In genomic region chr16:86286991-86287640, GRCh38 we compare ENCODE assay signal across 23 cellular contexts.
A peak's percentile ranks its signal among the peaks of the same experiment; 100 is the strongest.
DNase-seq lines count a peak whose midpoint lies in the region; ATAC-seq and TF ChIP-seq lines count a peak whose summit lies in the region.
"Had no signal": no experiment of that assay in that cellular context is flagged by ENCODE, and none has a peak within 500 bp of the region (broad histone marks: within the 10 kb centered on the region; RNA-seq: fewer than 3 reads in every experiment).

No MANE protein-coding gene starts in this region.

- CTCF ChIA-PET in activated CD8-positive, alpha-beta memory T cell treated with anti-CD3 and anti-CD28 coated beads, Interleukin-2, amount 10 ng/mL, durations not matched to agents 7 days and 5 days (lab: Charles Lee) = no interaction called here
- CTCF ChIA-PET in GM10248 (lab: Yijun Ruan, JAX) = no interaction called here
- CTCF ChIA-PET in Calu3 (lab: Charles Lee) = no interaction called here

- no peak for TF ChIP-seq CTCF in neural cell (IDR thresholded peaks at IDR 0.05; ENCODE audit: poor library complexity, severe bottlenecking)
- TF ChIP-seq CTCF in vagina (IDR thresholded peaks at IDR 0.05) = no peak
- no peak for TF ChIP-seq CTCF in GM10248 (IDR thresholded peaks at IDR 0.05; ENCODE audit: control extremely low read depth, extremely low read depth, low read depth, missing control alignments)
- no peak for TF ChIP-seq CTCF in Calu3 (IDR thresholded peaks at IDR 0.05; ENCODE audit: unreplicated experiment)

- H3K4me3 Mint-ChIP-seq in activated CD8-positive, alpha-beta memory T cell treated with anti-CD3 and anti-CD28 coated beads, Interleukin-2, amount 10 ng/mL, durations not matched to agents 7 days and 5 days = no peak overlapping the region
- no peak overlapping the region for H3K4me3 Mint-ChIP-seq in Calu3 (ENCODE audit: low read depth, unreplicated experiment)
- H3K4me3 Mint-ChIP-seq: activated CD4-positive, alpha-beta T cell treated with anti-CD3 and anti-CD28 coated beads for 36 hours; activated naive CD4-positive, alpha-beta T cell treated with anti-CD3 and anti-CD28 coated beads, Interleukin-2, amount 10 ng/mL, durations not matched to agents 7 days and 5 days; dendritic cell treated with granulocyte-macrophage colony-stimulating factor and Interleukin-4, amounts not matched to agents 40 ng/mL and 50 ng/mL, for 4 days; memory B cell had no signal

- no peak overlapping the region for H3K9ac ChIP-seq in iPS-18a (ENCODE audit: low read length)
- H3K9ac ChIP-seq in neural cell (ENCODE audit: low read length) = peak overlapping the region; percentile 26
- H3K9ac ChIP-seq: SK-N-SH had no signal

- no peak for ATAC-seq in activated CD8-positive, alpha-beta memory T cell treated with anti-CD3 and anti-CD28 coated beads, Interleukin-2, amount 10 ng/mL, durations not matched to agents 7 days and 5 days
- ATAC-seq: activated CD4-positive, alpha-beta T cell treated with anti-CD3 and anti-CD28 coated beads for 36 hours had no signal

- no peak for TF ChIP-seq POLR2A in vagina (IDR thresholded peaks at IDR 0.05)

- H3K9me3 Mint-ChIP-seq in activated CD8-positive, alpha-beta memory T cell treated with anti-CD3 and anti-CD28 coated beads, Interleukin-2, amount 10 ng/mL, durations not matched to agents 7 days and 5 days (ENCODE audit: low read depth) = no peaks in the 10 kb centered on the region
- H3K9me3 Mint-ChIP-seq in Calu3 (ENCODE audit: low read depth, unreplicated experiment) = no peaks in the 10 kb centered on the region
- H3K9me3 Mint-ChIP-seq: activated naive CD4-positive, alpha-beta T cell treated with anti-CD3 and anti-CD28 coated beads, Interleukin-2, amount 10 ng/mL, durations not matched to agents 7 days and 5 days; dendritic cell treated with granulocyte-macrophage colony-stimulating factor and Interleukin-4, amounts not matched to agents 40 ng/mL and 50 ng/mL, for 4 days; memory B cell had no signal

- intact Hi-C loops in vagina (cut with DNase I) (no loop called here), head of caudate nucleus (cut with DNase I) (no loop called here), Calu3 (cut with micrococcal nuclease; ENCODE audit: unreplicated experiment) (no loop called here)

- POLR2A ChIA-PET in GM10248 (lab: Yijun Ruan, JAX) = no interaction called here

- no peaks in the 10 kb centered on the region for H3K9me2 ChIP-seq in neural cell (ENCODE audit: insufficient read depth, low read length)
- H3K9me2 ChIP-seq: SK-N-SH had no signal

- no peaks in the 10 kb centered on the region for H3K79me2 ChIP-seq in neural cell (replicated peaks; ENCODE audit: insufficient read depth, low read length)

- H3K4me2 ChIP-seq in neural cell (ENCODE audit: low read length) = no peak overlapping the region
- H3K4me2 ChIP-seq: PC-9, SK-N-SH had no signal

- H3K4me3 ChIP-seq in iPS-18a (ENCODE audit: low read length) = peak overlapping the region; percentile 63
- H3K4me3 ChIP-seq in neural cell (ENCODE audit: low read length) = peak overlapping the region; percentile 59
- H3K4me3 ChIP-seq in vagina = peak overlapping the region; percentile 23 to 31
- H3K4me3 ChIP-seq: ovary, PC-9, skin epidermis, thoracic aorta had no signal

- no peak for TF ChIP-seq EP300 in neural cell (conservative IDR thresholded peaks at IDR 0.05; ENCODE audit: poor library complexity, severe bottlenecking)

- no TSS peak for BruUV-seq in Calu3 (replicated peaks; lab: Mats Ljungman, UMichigan)

- peak; percentile 5 for DNase-seq in activated CD8-positive, alpha-beta memory T cell treated with anti-CD3 and anti-CD28 coated beads, Interleukin-2, amount 10 ng/mL, durations not matched to agents 7 days and 5 days
- DNase-seq in activated CD8-positive, alpha-beta memory T cell treated with anti-CD3 and anti-CD28 coated beads, Interleukin-2, amount 50 U/mL, for 4 hours = no peak
- no peak for DNase-seq in vagina (ENCODE audit: extremely low spot score in 2 of 2)
- no peak for DNase-seq in head of caudate nucleus
- no peak for DNase-seq in GM10248 (ENCODE audit: extremely low spot score)
- DNase-seq in Calu3 = no peak
- DNase-seq: activated CD4-positive, alpha-beta T cell treated with anti-CD3 and anti-CD28 coated beads for 36 hours; activated naive CD4-positive, alpha-beta T cell treated with anti-CD3 and anti-CD28 coated beads, Interleukin-2, amount 10 ng/mL, durations not matched to agents 7 days and 5 days; activated T-cell treated with anti-CD3 and anti-CD28 coated beads for 4 hours; NCI-H2029 treated with DMSO at 0.1 percent for 48 hours; NCI-H524; ovary; PC-9; SK-N-SH; stimulated activated CD4-positive, alpha-beta T cell treated with anti-CD3 and anti-CD28 coated beads, Interleukin-4, amount 100 ng/mL, for 4 hours had no signal

- H3K36me3 ChIP-seq in iPS-18a (ENCODE audit: control insufficient read depth, low read depth, low read length) (no peaks in the 10 kb centered on the region), neural cell (ENCODE audit: insufficient read depth, low read length) (no peaks in the 10 kb centered on the region), vagina (no peaks in the 10 kb centered on the region)
- H3K36me3 ChIP-seq: ovary, thoracic aorta had no signal

- no peak overlapping the region for H3K27ac Mint-ChIP-seq in activated CD8-positive, alpha-beta memory T cell treated with anti-CD3 and anti-CD28 coated beads, Interleukin-2, amount 10 ng/mL, durations not matched to agents 7 days and 5 days
- H3K27ac Mint-ChIP-seq in Calu3 (ENCODE audit: unreplicated experiment) = no peak overlapping the region
- H3K27ac Mint-ChIP-seq: activated CD4-positive, alpha-beta T cell treated with anti-CD3 and anti-CD28 coated beads for 36 hours; activated naive CD4-positive, alpha-beta T cell treated with anti-CD3 and anti-CD28 coated beads, Interleukin-2, amount 10 ng/mL, durations not matched to agents 7 days and 5 days; dendritic cell treated with granulocyte-macrophage colony-stimulating factor and Interleukin-4, amounts not matched to agents 40 ng/mL and 50 ng/mL, for 4 days; memory B cell had no signal

- no peaks in the 10 kb centered on the region for H3K4me1 Mint-ChIP-seq in activated CD8-positive, alpha-beta memory T cell treated with anti-CD3 and anti-CD28 coated beads, Interleukin-2, amount 10 ng/mL, durations not matched to agents 7 days and 5 days
- H3K4me1 Mint-ChIP-seq in Calu3 (ENCODE audit: low read depth, unreplicated experiment) = no peaks in the 10 kb centered on the region
- H3K4me1 Mint-ChIP-seq: activated CD4-positive, alpha-beta T cell treated with anti-CD3 and anti-CD28 coated beads for 36 hours; activated naive CD4-positive, alpha-beta T cell treated with anti-CD3 and anti-CD28 coated beads, Interleukin-2, amount 10 ng/mL, durations not matched to agents 7 days and 5 days; memory B cell had no signal

- H3K27ac ChIP-seq in iPS-18a (ENCODE audit: low read length) (no peak overlapping the region), neural cell (ENCODE audit: low read length) (no peak overlapping the region), vagina (no peak overlapping the region)
- H3K27ac ChIP-seq: 22Rv1, C4-2B, ovary, PC-9, skin epidermis, thoracic aorta had no signal

- peaks cover 34% of the 10 kb centered on the region for H3K4me1 ChIP-seq in iPS-18a (ENCODE audit: control insufficient read depth, low read depth, low read length)
- H3K4me1 ChIP-seq in vagina = peaks cover 13% of the 10 kb centered on the region

- H3F3A ChIP-seq in neural cell (ENCODE audit: insufficient read depth, low read length, poor library complexity, severe bottlenecking) = no peaks in the 10 kb centered on the region

- TF ChIP-seq RAD21 in neural cell (conservative IDR thresholded peaks at IDR 0.05) = no peak

- H4K20me1 ChIP-seq in neural cell (ENCODE audit: insufficient read depth) = no peaks in the 10 kb centered on the region

- peaks cover 96% of the 10 kb centered on the region for H3K27me3 ChIP-seq in iPS-18a (ENCODE audit: control insufficient read depth, insufficient read depth, low read length)
- H3K27me3 ChIP-seq in neural cell (ENCODE audit: insufficient read depth, low read depth, low read length) = peaks cover 82% of the 10 kb centered on the region
- H3K27me3 ChIP-seq in vagina = peaks cover 6% of the 10 kb centered on the region
- H3K27me3 ChIP-seq: ovary had no signal

- H3K27me3 Mint-ChIP-seq in activated CD8-positive, alpha-beta memory T cell treated with anti-CD3 and anti-CD28 coated beads, Interleukin-2, amount 10 ng/mL, durations not matched to agents 7 days and 5 days = peaks cover 70% of the 10 kb centered on the region
- H3K27me3 Mint-ChIP-seq in Calu3 (ENCODE audit: unreplicated experiment) = peaks cover 96% of the 10 kb centered on the region

- H3K36me3 Mint-ChIP-seq in activated CD8-positive, alpha-beta memory T cell treated with anti-CD3 and anti-CD28 coated beads, Interleukin-2, amount 10 ng/mL, durations not matched to agents 7 days and 5 days = no peaks in the 10 kb centered on the region
- no peaks in the 10 kb centered on the region for H3K36me3 Mint-ChIP-seq in Calu3 (ENCODE audit: insufficient read depth, unreplicated experiment)
- H3K36me3 Mint-ChIP-seq: activated naive CD4-positive, alpha-beta T cell treated with anti-CD3 and anti-CD28 coated beads, Interleukin-2, amount 10 ng/mL, durations not matched to agents 7 days and 5 days; memory B cell had no signal

- H3K9me3 ChIP-seq in iPS-18a (ENCODE audit: control insufficient read depth, low read depth, low read length) (no peaks in the 10 kb centered on the region), neural cell (ENCODE audit: low read length) (no peaks in the 10 kb centered on the region), vagina (no peaks in the 10 kb centered on the region)
- H3K9me3 ChIP-seq: ovary, SK-N-SH, thoracic aorta had no signal

- no peak overlapping the region for H2AFZ ChIP-seq in neural cell (ENCODE audit: low read depth, low read length)
- H2AFZ ChIP-seq: PC-9 had no signal

TF ChIP-seq in neural cell, 6 proteins besides CTCF, POLR2A, EP300 and RAD21:
- TF ChIP-seq SMC3 (conservative IDR thresholded peaks at IDR 0.05; ENCODE audit: poor library complexity) (no peak), POLR2AphosphoS5 (IDR thresholded peaks at IDR 0.05) (peak; percentile 17), EZH2 (IDR thresholded peaks at IDR 0.05; ENCODE audit: borderline replicate concordance, insufficient read depth, low read length, poor library complexity, severe bottlenecking) (peak; percentile 72)
